33 cellular contexts compared by ENCODE assay signal in genomic region chr3:182785142-182785541, GRCh38.
"Had no signal": no experiment of that assay in that cellular context is flagged by ENCODE, and none has a peak within 500 bp of the region (broad histone marks: within the 10 kb centered on the region; RNA-seq: fewer than 3 reads in every experiment).

No MANE protein-coding gene starts in this region.

- H3K27ac Mint-ChIP-seq: activated B cell treated with CpG ODN at 0.5 μM for 24 hours; activated CD4-positive, alpha-beta memory T cell treated with anti-CD3 and anti-CD28 coated beads, Interleukin-2, amount 10 ng/mL, durations not matched to agents 7 days and 5 days; activated CD4-positive, alpha-beta T cell treated with anti-CD3 and anti-CD28 coated beads, Interleukin-2, amount 10 ng/mL, durations not matched to agents 7 days and 5 days; activated naive CD8-positive, alpha-beta T cell treated with anti-CD3 and anti-CD28 coated beads for 36 hours; activated naive CD8-positive, alpha-beta T cell treated with anti-CD3 and anti-CD28 coated beads, Interleukin-2, amount 50 U/mL, for 24 hours; activated T-cell treated with anti-CD3 and anti-CD28 coated beads, Interleukin-2, amount 50 U/mL, for 24 hours; activated T-cell treated with anti-CD3 and anti-CD28 coated beads, Interleukin-2, amount 50 U/mL, for 72 hours; endodermal cell; T-helper 17 cell; T-helper 2 cell treated with Interferon-gamma antibody and Interleukin-4, amounts not matched to agents 5 μg/mL and 100 μg/mL, for 36 hours had no signal

- H3K27me3 ChIP-seq: body of pancreas, foreskin keratinocyte had no signal

- H3K4me3 ChIP-seq: adrenal gland, body of pancreas, dorsolateral prefrontal cortex, esophagus muscularis mucosa, gastrocnemius medialis, heart left ventricle had no signal

- H3K9me3 Mint-ChIP-seq: activated B cell treated with CpG ODN at 0.5 μM for 24 hours; activated CD4-positive, alpha-beta memory T cell treated with anti-CD3 and anti-CD28 coated beads, Interleukin-2, amount 10 ng/mL, durations not matched to agents 7 days and 5 days; activated CD4-positive, alpha-beta T cell treated with anti-CD3 and anti-CD28 coated beads, Interleukin-2, amount 10 ng/mL, durations not matched to agents 7 days and 5 days; activated naive CD8-positive, alpha-beta T cell treated with anti-CD3 and anti-CD28 coated beads for 36 hours; activated naive CD8-positive, alpha-beta T cell treated with anti-CD3 and anti-CD28 coated beads, Interleukin-2, amount 50 U/mL, for 24 hours; activated T-cell treated with anti-CD3 and anti-CD28 coated beads, Interleukin-2, amount 50 U/mL, for 24 hours; activated T-cell treated with anti-CD3 and anti-CD28 coated beads, Interleukin-2, amount 50 U/mL, for 72 hours; endodermal cell; T-helper 2 cell treated with Interferon-gamma antibody and Interleukin-4, amounts not matched to agents 5 μg/mL and 100 μg/mL, for 36 hours had no signal

- DNase-seq: activated B cell treated with CpG ODN at 0.5 μM for 24 hours; activated CD4-positive, alpha-beta memory T cell treated with anti-CD3 and anti-CD28 coated beads, Interleukin-2, amount 10 ng/mL, durations not matched to agents 7 days and 5 days; activated CD4-positive, alpha-beta T cell treated with anti-CD3 and anti-CD28 coated beads, Interleukin-2, amount 10 ng/mL, durations not matched to agents 7 days and 5 days; activated CD4-positive, alpha-beta T cell treated with anti-CD3 and anti-CD28 coated beads, Interleukin-2, amount 50 U/mL, for 4 hours; activated CD8-positive, alpha-beta memory T cell treated with anti-CD3 and anti-CD28 coated beads, Interleukin-2, amount 50 U/mL, for 48 hours; activated effector memory CD4-positive, alpha-beta T cell treated with Interleukin-2 at 50 U/mL for 16 hours; activated gamma-delta T cell treated with Interleukin-2 at 50 U/mL for 16 hours; activated naive CD4-positive, alpha-beta T cell treated with anti-CD3 and anti-CD28 coated beads, Interleukin-2, amount 50 U/mL, for 16 hours; activated naive CD8-positive, alpha-beta T cell treated with anti-CD3 and anti-CD28 coated beads for 36 hours; activated naive CD8-positive, alpha-beta T cell treated with anti-CD3 and anti-CD28 coated beads, Interleukin-2, amount 50 U/mL, for 24 hours; activated T-cell treated with anti-CD3 and anti-CD28 coated beads for 4 hours; activated T-cell treated with anti-CD3 and anti-CD28 coated beads, Interleukin-2, amount 50 U/mL, for 24 hours; activated T-cell treated with anti-CD3 and anti-CD28 coated beads, Interleukin-2, amount 50 U/mL, for 72 hours; adrenal gland; amygdala; aorta; body of pancreas; caudate nucleus; cortex of kidney; dorsolateral prefrontal cortex; effector memory CD4-positive, alpha-beta T cell; endodermal cell; foreskin keratinocyte; gastrocnemius medialis; glutamatergic neuron; heart left ventricle; T-helper 1 cell; T-helper 17 cell; T1000; WERI-Rb-1 had no signal

- ATAC-seq: activated CD4-positive, CD25-positive, alpha-beta regulatory T cell treated with anti-CD3 and anti-CD28 coated beads, Interleukin-2, amount 50 U/mL, for 24 hours; activated naive CD8-positive, alpha-beta T cell treated with anti-CD3 and anti-CD28 coated beads, Interleukin-2, amount 50 U/mL, for 24 hours; body of pancreas; foreskin keratinocyte; gastrocnemius medialis; heart left ventricle; T-helper 17 cell had no signal

- H3K36me3 ChIP-seq: adrenal gland, esophagus muscularis mucosa, gastrocnemius medialis, heart left ventricle, WERI-Rb-1 had no signal

- H3K36me3 Mint-ChIP-seq: activated naive CD8-positive, alpha-beta T cell treated with anti-CD3 and anti-CD28 coated beads for 36 hours had no signal

- H3K4me1 Mint-ChIP-seq: endodermal cell had no signal

- H3K4me3 Mint-ChIP-seq: activated B cell treated with CpG ODN at 0.5 μM for 24 hours; activated CD4-positive, alpha-beta memory T cell treated with anti-CD3 and anti-CD28 coated beads, Interleukin-2, amount 10 ng/mL, durations not matched to agents 7 days and 5 days; activated CD4-positive, alpha-beta T cell treated with anti-CD3 and anti-CD28 coated beads, Interleukin-2, amount 10 ng/mL, durations not matched to agents 7 days and 5 days; activated naive CD8-positive, alpha-beta T cell treated with anti-CD3 and anti-CD28 coated beads for 36 hours; activated naive CD8-positive, alpha-beta T cell treated with anti-CD3 and anti-CD28 coated beads, Interleukin-2, amount 50 U/mL, for 24 hours; activated T-cell treated with anti-CD3 and anti-CD28 coated beads, Interleukin-2, amount 50 U/mL, for 24 hours; activated T-cell treated with anti-CD3 and anti-CD28 coated beads, Interleukin-2, amount 50 U/mL, for 72 hours; endodermal cell; T-helper 17 cell; T-helper 2 cell treated with Interferon-gamma antibody and Interleukin-4, amounts not matched to agents 5 μg/mL and 100 μg/mL, for 36 hours had no signal
